ENCODE assay signal across 16 cellular contexts in the genomic region with DNA sequence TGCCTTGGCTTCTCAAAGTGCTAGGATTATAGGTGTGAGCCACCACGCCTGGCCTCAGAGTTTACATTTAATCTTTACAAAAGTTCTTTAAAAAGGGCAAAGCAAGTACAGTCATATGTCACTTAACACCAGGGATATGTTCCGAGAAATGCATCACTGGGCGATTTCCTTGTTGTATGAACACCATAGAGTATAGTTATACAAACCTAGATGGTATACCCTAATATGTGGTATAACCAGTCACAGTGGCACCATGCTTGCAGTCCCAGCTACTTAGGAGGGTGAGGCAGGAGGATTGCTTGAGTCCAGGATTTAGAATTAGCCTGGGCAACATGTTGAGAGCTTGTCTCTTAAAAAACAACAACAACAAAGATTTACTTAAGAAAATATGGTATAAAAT. TPM values are rescaled to one million over a fixed set of nuclear protein-coding genes. Genes with fewer than 3 reads are reported as not detected.
DNase-seq lines count a peak whose midpoint lies in the region; ATAC-seq and TF ChIP-seq lines count a peak whose summit lies in the region.
"Had no signal": no experiment of that assay in that cellular context is flagged by ENCODE, and none has a peak within 500 bp of the region (broad histone marks: within the 10 kb centered on the region; RNA-seq: fewer than 3 reads in every experiment).

No MANE protein-coding gene starts in this region.

- peaks cover 18% of the 10 kb centered on the region for H3K36me3 Mint-ChIP-seq in activated naive CD4-positive, alpha-beta T cell treated with anti-CD3 and anti-CD28 coated beads, Interleukin-2, amount 50 U/mL, for 24 hours
- H3K36me3 Mint-ChIP-seq in central memory CD8-positive, alpha-beta T cell (ENCODE audit: insufficient read depth), result peaks cover 33% of the 10 kb centered on the region
- peaks cover 3% of the 10 kb centered on the region; the same call in 1 of the 3 replicates for H3K36me3 Mint-ChIP-seq in GM23338 (ENCODE audit: low read depth)

- no peaks in the 10 kb centered on the region for H3K9me3 Mint-ChIP-seq in activated naive CD4-positive, alpha-beta T cell treated with anti-CD3 and anti-CD28 coated beads, Interleukin-2, amount 50 U/mL, for 24 hours
- H3K9me3 Mint-ChIP-seq in central memory CD8-positive, alpha-beta T cell, result no peaks in the 10 kb centered on the region
- H3K9me3 Mint-ChIP-seq in GM23338, result no peaks in the 10 kb centered on the region

- no peaks in the 10 kb centered on the region for H3K4me1 ChIP-seq in esophagus squamous epithelium
- H3K4me1 ChIP-seq in GM23338 (ENCODE audit: insufficient read depth), result no peaks in the 10 kb centered on the region
- peaks cover 0 to 9% (median 0%) of the 10 kb centered on the region in 3 donors for H3K4me1 ChIP-seq in gastroesophageal sphincter

- no peaks in the 10 kb centered on the region for H3K27me3 Mint-ChIP-seq in activated naive CD4-positive, alpha-beta T cell treated with anti-CD3 and anti-CD28 coated beads, Interleukin-2, amount 50 U/mL, for 24 hours
- H3K27me3 Mint-ChIP-seq in central memory CD8-positive, alpha-beta T cell, result no peaks in the 10 kb centered on the region
- peaks cover 4% of the 10 kb centered on the region for H3K27me3 Mint-ChIP-seq in GM23338 (ENCODE audit: insufficient read depth, low read depth, poor library complexity)

- H3K4me3 ChIP-seq in esophagus squamous epithelium (no peak overlapping the region), GM23338 (no peak overlapping the region), gastroesophageal sphincter (no peak overlapping the region)
- H3K4me3 ChIP-seq: A549, GM12878, GM23248 had no signal

- H2AFZ ChIP-seq in GM23338, result no peak overlapping the region
- H2AFZ ChIP-seq: GM23248 had no signal

- H3K9me3 ChIP-seq in esophagus squamous epithelium, result no peaks in the 10 kb centered on the region
- no peaks in the 10 kb centered on the region for H3K9me3 ChIP-seq in gastroesophageal sphincter
- H3K9me3 ChIP-seq: A549, BE2C had no signal

- ATAC-seq in central memory CD8-positive, alpha-beta T cell (replicated peaks; ENCODE audit: extremely low read depth, poor library complexity, severe bottlenecking), result no peak
- ATAC-seq in stimulated activated naive CD8-positive, alpha-beta T cell treated with anti-CD3 and anti-CD28 coated beads, Interleukin-15, Interleukin-2, amounts not matched to agents 100 U/mL and 50 U/mL, for 24 hours, result peak; percentile 28
- ATAC-seq in GM23338 (no peak), gastroesophageal sphincter (no peak)
- ATAC-seq: A549, GM12878 had no signal

- no peak for TF ChIP-seq EP300 in gastroesophageal sphincter (IDR thresholded peaks at IDR 0.05)

- H3K27me3 ChIP-seq in esophagus squamous epithelium, result no peaks in the 10 kb centered on the region
- H3K27me3 ChIP-seq in GM23338 (ENCODE audit: insufficient read depth), result no peaks in the 10 kb centered on the region
- no peaks in the 10 kb centered on the region for H3K27me3 ChIP-seq in gastroesophageal sphincter
- H3K27me3 ChIP-seq: BE2C had no signal

- H3K27ac ChIP-seq in esophagus squamous epithelium (peak overlapping the region in 3 of 4 donors; percentile 30 to 45 (median 40)), GM23338 (ENCODE audit: low read depth) (no peak overlapping the region), gastroesophageal sphincter (no peak overlapping the region)
- H3K27ac ChIP-seq: A549, C4-2B, GM23248, HL-60 had no signal

- H3F3A ChIP-seq in GM23338 (replicated peaks; ENCODE audit: low read depth), result no peaks in the 10 kb centered on the region; the same call in 1 of the 2 replicates

- peaks cover 57% of the 10 kb centered on the region for H3K4me1 Mint-ChIP-seq in activated naive CD4-positive, alpha-beta T cell treated with anti-CD3 and anti-CD28 coated beads, Interleukin-2, amount 50 U/mL, for 24 hours
- H3K4me1 Mint-ChIP-seq in central memory CD8-positive, alpha-beta T cell, result peaks cover 50% of the 10 kb centered on the region
- H3K4me1 Mint-ChIP-seq in GM23338, result no peaks in the 10 kb centered on the region; the same call in 2 of the 3 replicates

- H3K36me3 ChIP-seq in esophagus squamous epithelium (peaks cover 0 to 8% (median 0%) of the 10 kb centered on the region in 3 donors), GM23338 (ENCODE audit: insufficient read depth) (no peaks in the 10 kb centered on the region), gastroesophageal sphincter (peaks cover 0 to 25% of the 10 kb centered on the region in 2 donors)

- intact Hi-C loops in esophagus squamous epithelium (cut with DNase I), result no loop called here

- H3K79me2 ChIP-seq in GM23338 (replicated peaks; ENCODE audit: insufficient read depth), result peaks cover 37% of the 10 kb centered on the region; the same call in 1 of the 2 replicates

- no peak overlapping the region for H3K4me3 Mint-ChIP-seq in activated naive CD4-positive, alpha-beta T cell treated with anti-CD3 and anti-CD28 coated beads, Interleukin-2, amount 50 U/mL, for 24 hours
- no peak overlapping the region for H3K4me3 Mint-ChIP-seq in central memory CD8-positive, alpha-beta T cell
- no peak overlapping the region for H3K4me3 Mint-ChIP-seq in GM23338

- H3K4me2 ChIP-seq in GM23338, result no peak overlapping the region
- H3K4me2 ChIP-seq: A549 had no signal

- DNase-seq in activated naive CD4-positive, alpha-beta T cell treated with anti-CD3 and anti-CD28 coated beads, Interleukin-2, amount 50 U/mL, for 16 hours, result no peak
- DNase-seq in central memory CD8-positive, alpha-beta T cell (ENCODE audit: low spot score in 2 of 2), result no peak
- DNase-seq in esophagus squamous epithelium (lab: John Stamatoyannopoulos, UW) (no peak), GM23338 (ENCODE audit: low spot score) (no peak), RKO (ENCODE audit: low spot score) (no peak)
- no peak for DNase-seq in stimulated activated naive CD8-positive, alpha-beta T cell treated with anti-CD3 and anti-CD28 coated beads, Interleukin-15, Interleukin-2, amounts not matched to agents 100 U/mL and 50 U/mL, for 24 hours
- DNase-seq: BE2C, DMS 273 treated with DMSO at 0.1 percent for 48 hours, GM23248, H7 had no signal

- no peaks in the 10 kb centered on the region for H3K9me2 ChIP-seq in GM23338 (ENCODE audit: insufficient read depth)

- peak overlapping the region; percentile 17 for H3K27ac Mint-ChIP-seq in activated naive CD4-positive, alpha-beta T cell treated with anti-CD3 and anti-CD28 coated beads, Interleukin-2, amount 50 U/mL, for 24 hours
- H3K27ac Mint-ChIP-seq in central memory CD8-positive, alpha-beta T cell (ENCODE audit: low read depth), result peak overlapping the region; percentile 51
- H3K27ac Mint-ChIP-seq in GM23338, result no peak overlapping the region

- TF ChIP-seq CTCF in esophagus squamous epithelium (IDR thresholded peaks at IDR 0.05), result no peak
- no peak for TF ChIP-seq CTCF in GM23338 (conservative IDR thresholded peaks at IDR 0.05; ENCODE audit: low read depth in 2 of 2)
- no peak for TF ChIP-seq CTCF in gastroesophageal sphincter (IDR thresholded peaks at IDR 0.05)

- peaks cover 17% of the 10 kb centered on the region for H4K20me1 ChIP-seq in GM23338 (replicated peaks; ENCODE audit: insufficient read depth)

- TF ChIP-seq POLR2A in esophagus squamous epithelium (IDR thresholded peaks at IDR 0.05) (no peak), gastroesophageal sphincter (IDR thresholded peaks at IDR 0.05) (no peak)

- WGBS in esophagus squamous epithelium, 2 donors, result 73 to 82% methylated on average over 3 of the region's 3 CpGs
- WGBS in gastroesophageal sphincter (ENCODE audit: low coverage in 1 of 2), 2 donors, result 75 to 94% methylated on average over 2 of the region's 3 CpGs

TF ChIP-seq in GM23338, 12 proteins besides CTCF, POLR2A, EP300 and RAD21 (continues in another document):
- TF ChIP-seq ZNF331 (CRISPR knock-in tag; IDR thresholded peaks at IDR 0.05; ENCODE audit: low read depth) (no peak), POLR2AphosphoS5 (IDR thresholded peaks at IDR 0.05; ENCODE audit: low read depth) (no peak), EZH2phosphoT487 (IDR thresholded peaks at IDR 0.05; ENCODE audit: unreplicated experiment) (no peak), STAT1 (IDR thresholded peaks at IDR 0.05; ENCODE audit: unreplicated experiment) (no peak)

RNA-seq across cellular contexts. Expression of a gene that starts 51.3 kb away (rescaled TPM):
- total RNA-seq in esophagus squamous epithelium (10 to 100 TPM; 18.6 to 30.9 (median 20.5) TPM), gastroesophageal sphincter (10 to 100 TPM; 42.4 to 50.6 (median 49.3) TPM)
- 34.5 and 40.9 TPM in 2 replicates for total RNA-seq in GM23338 (2014; rRNA removed; shearing (Covaris generic))
- polyA plus RNA-seq in GM23338 (2016; fragmentation: Nextera tagmentation; extraction: Ambion mirVana), result 9.2 and 9.3 TPM in 2 replicates

Comparison
In these comparisons a context has a peak if more than half of its experiments do, and no peak if none do; other contexts are left out.
1. H3K27ac ChIP-seq: peak in esophagus squamous epithelium (3 of 4); none in GM23338 (single experiment) and gastroesophageal sphincter (0 of 4).